2 cellular contexts compared by ENCODE assay signal in the genomic region with DNA sequence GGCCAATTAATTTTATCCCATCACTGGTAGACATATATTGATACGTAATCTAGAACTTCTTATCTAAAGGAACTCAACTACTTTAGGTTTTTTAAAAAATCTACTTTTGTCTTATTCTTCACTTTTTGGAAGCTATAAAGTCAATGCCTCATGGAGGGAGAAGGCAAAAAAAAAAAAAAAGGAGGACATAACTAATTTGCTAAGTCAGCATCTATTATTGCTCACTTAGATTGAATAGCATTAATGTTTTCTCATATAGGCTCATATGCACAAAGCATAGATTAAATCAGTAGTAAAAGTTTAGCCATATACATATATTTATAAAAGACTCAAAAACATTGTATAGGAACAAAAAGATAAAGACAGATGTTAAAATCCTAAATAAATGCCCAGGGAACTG.
TF ChIP-seq lines count a peak whose summit lies in the region.

No MANE protein-coding gene starts in this region.

TF ChIP-seq in HepG2, 621 proteins besides CTCF, POLR2A, EP300 and RAD21:
- TF ChIP-seq ZNF296 (CRISPR knock-in tag; conservative IDR thresholded peaks at IDR 0.05): no peak
- TF ChIP-seq MAFK (conservative IDR thresholded peaks at IDR 0.05 in 1 of 2, IDR thresholded peaks at IDR 0.05 in 1 of 2; ENCODE audit: low read length in 2 of 2): peak; percentile 84 to 94
- peak; percentile 87 for TF ChIP-seq MAFF (IDR thresholded peaks at IDR 0.05; ENCODE audit: low read depth, low read length)

TF ChIP-seq in K562, 482 proteins besides CTCF, POLR2A, EP300 and RAD21:
- TF ChIP-seq MAFK (IDR thresholded peaks at IDR 0.05; ENCODE audit: low read length) (peak; percentile 77), MAFF (IDR thresholded peaks at IDR 0.05; ENCODE audit: low read length) (peak; percentile 67), ZNF316 (IDR thresholded peaks at IDR 0.05) (peak; percentile 76), C11orf30 (IDR thresholded peaks at IDR 0.05; ENCODE audit: low read depth) (peak; percentile 49; the same call in 1 of the 2 replicates), MAFG (tag; conservative IDR thresholded peaks at IDR 0.05) (peak; percentile 57), CEBPG (CRISPR knock-in tag; IDR thresholded peaks at IDR 0.05) (no peak), CEBPG (tag; conservative IDR thresholded peaks at IDR 0.05 in 1 of 2, IDR thresholded peaks at IDR 0.05 in 1 of 2) (no peak), FOXA1 (IDR thresholded peaks at IDR 0.05; ENCODE audit: borderline replicate concordance) (no peak)
- TF ChIP-seq, protein P1, sequence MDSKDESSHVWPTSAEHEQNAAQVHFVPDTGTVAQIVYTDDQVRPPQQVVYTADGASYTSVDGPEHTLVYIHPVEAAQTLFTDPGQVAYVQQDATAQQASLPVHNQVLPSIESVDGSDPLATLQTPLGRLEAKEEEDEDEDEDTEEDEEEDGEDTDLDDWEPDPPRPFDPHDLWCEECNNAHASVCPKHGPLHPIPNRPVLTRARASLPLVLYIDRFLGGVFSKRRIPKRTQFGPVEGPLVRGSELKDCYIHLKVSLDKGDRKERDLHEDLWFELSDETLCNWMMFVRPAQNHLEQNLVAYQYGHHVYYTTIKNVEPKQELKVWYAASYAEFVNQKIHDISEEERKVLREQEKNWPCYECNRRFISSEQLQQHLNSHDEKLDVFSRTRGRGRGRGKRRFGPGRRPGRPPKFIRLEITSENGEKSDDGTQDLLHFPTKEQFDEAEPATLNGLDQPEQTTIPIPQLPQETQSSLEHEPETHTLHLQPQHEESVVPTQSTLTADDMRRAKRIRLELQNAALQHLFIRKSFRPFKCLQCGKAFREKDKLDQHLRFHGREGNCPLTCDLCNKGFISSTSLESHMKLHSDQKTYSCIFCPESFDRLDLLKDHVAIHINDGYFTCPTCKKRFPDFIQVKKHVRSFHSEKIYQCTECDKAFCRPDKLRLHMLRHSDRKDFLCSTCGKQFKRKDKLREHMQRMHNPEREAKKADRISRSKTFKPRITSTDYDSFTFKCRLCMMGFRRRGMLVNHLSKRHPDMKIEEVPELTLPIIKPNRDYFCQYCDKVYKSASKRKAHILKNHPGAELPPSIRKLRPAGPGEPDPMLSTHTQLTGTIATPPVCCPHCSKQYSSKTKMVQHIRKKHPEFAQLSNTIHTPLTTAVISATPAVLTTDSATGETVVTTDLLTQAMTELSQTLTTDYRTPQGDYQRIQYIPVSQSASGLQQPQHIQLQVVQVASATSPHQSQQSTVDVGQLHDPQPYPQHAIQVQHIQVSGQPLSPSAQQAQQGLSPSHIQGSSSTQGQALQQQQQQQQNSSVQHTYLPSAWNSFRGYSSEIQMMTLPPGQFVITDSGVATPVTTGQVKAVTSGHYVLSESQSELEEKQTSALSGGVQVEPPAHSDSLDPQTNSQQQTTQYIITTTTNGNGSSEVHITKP (IDR thresholded peaks at IDR 0.05; ENCODE audit: partially characterized antibody): no peak
TF ChIP-seq in K562: peak in this region for 5.
